Comparison of ENCODE assay signal across 16 cellular contexts in genomic region chr6:112222111-112222726, GRCh38. TPM values are rescaled to one million over a fixed set of nuclear protein-coding genes. Genes with fewer than 3 reads are reported as not detected.
DNase-seq lines count a peak whose midpoint lies in the region; ATAC-seq and TF ChIP-seq lines count a peak whose summit lies in the region.
"Had no signal": no experiment of that assay in that cellular context is flagged by ENCODE, and none has a peak within 500 bp of the region (broad histone marks: within the 10 kb centered on the region; RNA-seq: fewer than 3 reads in every experiment).

No MANE protein-coding gene starts in this region.

- no peak overlapping the region for H3K4me3 Mint-ChIP-seq in Calu3 (ENCODE audit: low read depth, unreplicated experiment)
- H3K4me3 Mint-ChIP-seq in activated CD4-positive, alpha-beta T cell treated with anti-CD3 and anti-CD28 coated beads for 36 hours, result no peak overlapping the region
- H3K4me3 Mint-ChIP-seq: activated CD4-positive, alpha-beta T cell treated with anti-CD3 and anti-CD28 coated beads, Interleukin-2, amount 10 ng/mL, durations not matched to agents 24 days and 14 days; activated naive CD4-positive, alpha-beta T cell treated with anti-CD3 and anti-CD28 coated beads, Interleukin-2, amount 10 ng/mL, durations not matched to agents 7 days and 5 days; CD4-positive, alpha-beta memory T cell; endodermal cell had no signal

- no peaks in the 10 kb centered on the region for H3K9me3 Mint-ChIP-seq in Calu3 (ENCODE audit: low read depth, unreplicated experiment)
- H3K9me3 Mint-ChIP-seq in activated CD4-positive, alpha-beta T cell treated with anti-CD3 and anti-CD28 coated beads for 36 hours (ENCODE audit: low read depth), result no peaks in the 10 kb centered on the region
- H3K9me3 Mint-ChIP-seq: activated CD4-positive, alpha-beta T cell treated with anti-CD3 and anti-CD28 coated beads, Interleukin-2, amount 10 ng/mL, durations not matched to agents 24 days and 14 days; activated naive CD4-positive, alpha-beta T cell treated with anti-CD3 and anti-CD28 coated beads, Interleukin-2, amount 10 ng/mL, durations not matched to agents 7 days and 5 days; CD4-positive, alpha-beta memory T cell; endodermal cell had no signal

- H3K27ac ChIP-seq in left ventricle myocardium inferior (replicated peaks), result peak overlapping the region; percentile 89

- intact Hi-C loops in Calu3 (cut with micrococcal nuclease; ENCODE audit: unreplicated experiment) (no loop called here), left ventricle myocardium inferior (cut with micrococcal nuclease) (no loop called here)
- intact Hi-C loops in activated CD4-positive, alpha-beta T cell treated with anti-CD3 and anti-CD28 coated beads for 36 hours (cut with DNase I, micrococcal nuclease), result no loop called here

- H3K27ac Mint-ChIP-seq in Calu3 (ENCODE audit: unreplicated experiment), result peak overlapping the region; percentile 47
- no peak overlapping the region for H3K27ac Mint-ChIP-seq in activated CD4-positive, alpha-beta T cell treated with anti-CD3 and anti-CD28 coated beads for 36 hours
- H3K27ac Mint-ChIP-seq: activated CD4-positive, alpha-beta T cell treated with anti-CD3 and anti-CD28 coated beads, Interleukin-2, amount 10 ng/mL, durations not matched to agents 24 days and 14 days; activated naive CD4-positive, alpha-beta T cell treated with anti-CD3 and anti-CD28 coated beads, Interleukin-2, amount 10 ng/mL, durations not matched to agents 7 days and 5 days; CD4-positive, alpha-beta memory T cell; endodermal cell had no signal

- no peak for TF ChIP-seq CTCF in Calu3 (IDR thresholded peaks at IDR 0.05; ENCODE audit: unreplicated experiment)
- TF ChIP-seq CTCF in left ventricle myocardium inferior (IDR thresholded peaks at IDR 0.05; ENCODE audit: borderline replicate concordance), result no peak

- H3K36me3 Mint-ChIP-seq in Calu3 (ENCODE audit: insufficient read depth, unreplicated experiment), result peaks cover 13% of the 10 kb centered on the region
- H3K36me3 Mint-ChIP-seq in activated CD4-positive, alpha-beta T cell treated with anti-CD3 and anti-CD28 coated beads for 36 hours (ENCODE audit: low read depth), result no peaks in the 10 kb centered on the region
- H3K36me3 Mint-ChIP-seq: activated naive CD4-positive, alpha-beta T cell treated with anti-CD3 and anti-CD28 coated beads, Interleukin-2, amount 10 ng/mL, durations not matched to agents 7 days and 5 days; CD4-positive, alpha-beta memory T cell had no signal

- DNase-seq in Calu3 (no peak), adipocyte (ENCODE audit: low read depth) (peak; percentile 74), left ventricle myocardium inferior (no peak), skeletal muscle cell (ENCODE audit: low read depth) (peak; percentile 62), ureter (ENCODE audit: low spot score) (no peak)
- no peak for DNase-seq in activated CD4-positive, alpha-beta T cell treated with anti-CD3 and anti-CD28 coated beads for 36 hours
- DNase-seq: activated CD4-positive, alpha-beta T cell treated with anti-CD3 and anti-CD28 coated beads, Interleukin-2, amount 10 ng/mL, durations not matched to agents 24 days and 14 days; activated naive CD4-positive, alpha-beta T cell treated with anti-CD3 and anti-CD28 coated beads, Interleukin-2, amount 10 ng/mL, durations not matched to agents 7 days and 5 days; CD4-positive, alpha-beta memory T cell; endodermal cell; left colon; NCI-H2227 treated with DMSO at 0.1 percent for 48 hours; small intestine had no signal

- peak overlapping the region; percentile 88 for H3K9ac ChIP-seq in adipocyte (ENCODE audit: low read length)

- CTCF ChIA-PET in Calu3 (lab: Charles Lee), result interaction anchor here (0.5 to 1.2 kb wide), 2 partner anchors 76 to 95 kb away, joined by 4 to 5 read pairs; no protein-coding TSS in a partner anchor
- CTCF ChIA-PET in activated CD4-positive, alpha-beta T cell treated with anti-CD3 and anti-CD28 coated beads for 36 hours (lab: Charles Lee), result interaction anchor here (0.6 to 1.3 kb wide), 3 partner anchors 14 to 1880 kb away, joined by 3 to 5 read pairs (median 4); no protein-coding TSS in a partner anchor

- H3K36me3 ChIP-seq in adipocyte (ENCODE audit: control insufficient read depth, insufficient read depth, low read length, severe bottlenecking), result peaks cover 5% of the 10 kb centered on the region
- H3K36me3 ChIP-seq in left ventricle myocardium inferior, result no peaks in the 10 kb centered on the region

- POLR2A ChIA-PET in activated CD4-positive, alpha-beta T cell treated with anti-CD3 and anti-CD28 coated beads for 36 hours (lab: Charles Lee), result no interaction called here

- H3K4me1 ChIP-seq in adipocyte (ENCODE audit: control insufficient read depth, insufficient read depth, low read length) (peaks cover 90% of the 10 kb centered on the region), left ventricle myocardium inferior (peaks cover 97% of the 10 kb centered on the region)

- BruUV-seq in Calu3 (replicated peaks; lab: Mats Ljungman, UMichigan), result no TSS peak

- H3K9me3 ChIP-seq in adipocyte (ENCODE audit: control insufficient read depth, low read length) (no peaks in the 10 kb centered on the region), left ventricle myocardium inferior (replicated peaks) (no peaks in the 10 kb centered on the region)

- H3K4me3 ChIP-seq in adipocyte (ENCODE audit: low read length) (peak overlapping the region; percentile 45), left ventricle myocardium inferior (no peak overlapping the region), skeletal muscle cell (ENCODE audit: low read depth, low read length) (no peak overlapping the region)
- H3K4me3 ChIP-seq: K562 had no signal

- H3K27me3 Mint-ChIP-seq in Calu3 (ENCODE audit: unreplicated experiment), result no peaks in the 10 kb centered on the region
- peaks cover 16% of the 10 kb centered on the region for H3K27me3 Mint-ChIP-seq in activated CD4-positive, alpha-beta T cell treated with anti-CD3 and anti-CD28 coated beads for 36 hours

- H3K27me3 ChIP-seq in adipocyte (replicated peaks; ENCODE audit: control insufficient read depth, insufficient read depth, low read length) (no peaks in the 10 kb centered on the region), left ventricle myocardium inferior (ENCODE audit: low read depth) (no peaks in the 10 kb centered on the region)

- H3K4me1 Mint-ChIP-seq in Calu3 (ENCODE audit: low read depth, unreplicated experiment), result peaks cover 61% of the 10 kb centered on the region
- H3K4me1 Mint-ChIP-seq in activated CD4-positive, alpha-beta T cell treated with anti-CD3 and anti-CD28 coated beads for 36 hours, result no peaks in the 10 kb centered on the region
- H3K4me1 Mint-ChIP-seq: activated CD4-positive, alpha-beta T cell treated with anti-CD3 and anti-CD28 coated beads, Interleukin-2, amount 10 ng/mL, durations not matched to agents 24 days and 14 days; activated naive CD4-positive, alpha-beta T cell treated with anti-CD3 and anti-CD28 coated beads, Interleukin-2, amount 10 ng/mL, durations not matched to agents 7 days and 5 days; CD4-positive, alpha-beta memory T cell had no signal

- no peak for ATAC-seq in esophagus mucosa
- ATAC-seq in GM21786 (IDR thresholded peaks at IDR 0.05; ENCODE audit: unreplicated experiment), result no peak
- no peak for ATAC-seq in activated CD4-positive, alpha-beta T cell treated with anti-CD3 and anti-CD28 coated beads for 36 hours
- ATAC-seq: K562, left colon had no signal

RNA-seq across cellular contexts. Expression of gene LAMA4, which starts 32.1 kb away (rescaled TPM):
- total RNA-seq in Calu3 (2022), result 85.8 and 89.9 TPM in 2 replicates
- 103 TPM for total RNA-seq in left ventricle myocardium inferior
- total RNA-seq in ureter, result 54.7 TPM
- total RNA-seq in esophagus mucosa, result 8.0 TPM
- total RNA-seq in activated CD4-positive, alpha-beta T cell treated with anti-CD3 and anti-CD28 coated beads for 36 hours, result under 1 TPM in 1 of 2 experiments, not detected in 1; 0.09 TPM
- total RNA-seq: activated CD4-positive, alpha-beta T cell treated with anti-CD3 and anti-CD28 coated beads, Interleukin-2, amount 10 ng/mL, durations not matched to agents 24 days and 14 days; CD4-positive, alpha-beta memory T cell had no signal

Comparison
In these comparisons a context has a peak if more than half of its experiments do, and no peak if none do; other contexts are left out.
1. DNase-seq: peak in adipocyte (single experiment) and skeletal muscle cell (single experiment); none in Calu3 (single experiment), left ventricle myocardium inferior (single experiment), ureter (single experiment) and activated CD4-positive, alpha-beta T cell treated with anti-CD3 and anti-CD28 coated beads for 36 hours (single experiment).